Comparison of ENCODE assay signal across 17 cellular contexts in the genomic region with DNA sequence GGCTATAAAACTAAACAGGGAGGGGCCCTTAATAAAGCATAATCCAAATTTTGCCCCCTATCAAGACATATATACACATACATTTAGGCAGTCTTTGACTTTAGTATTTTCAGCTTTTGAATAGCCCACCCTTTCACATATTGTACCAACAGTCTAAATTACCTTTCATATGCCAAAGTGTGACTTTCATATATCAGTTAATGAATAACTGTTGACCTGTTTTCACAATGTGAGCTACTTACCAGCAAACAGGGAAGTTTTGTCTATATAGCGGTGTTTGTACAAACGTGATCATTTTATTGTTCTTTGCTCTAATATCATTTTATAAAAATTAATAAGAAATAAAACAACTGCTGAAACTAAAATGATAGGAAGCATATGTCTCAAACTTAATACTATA. TPM values are rescaled to one million over a fixed set of nuclear protein-coding genes. Genes with fewer than 3 reads are reported as not detected.
A peak's percentile ranks its signal among the peaks of the same experiment; 100 is the strongest.
DNase-seq lines count a peak whose midpoint lies in the region; ATAC-seq and FAIRE-seq lines count a peak whose summit lies in the region.
"Had no signal": no experiment of that assay in that cellular context is flagged by ENCODE, and none has a peak within 500 bp of the region (broad histone marks: within the 10 kb centered on the region; RNA-seq: fewer than 3 reads in every experiment).

No MANE protein-coding gene starts in this region.

- DNase-seq in left lobe of liver (ENCODE audit: low spot score): no peak
- no peak for DNase-seq in NCI-H2196 treated with DMSO at 0.1 percent for 48 hours (lab: John Stamatoyannopoulos, UW; ENCODE audit: unreplicated experiment)
- DNase-seq in NCI-H1105 (lab: John Stamatoyannopoulos, UW): no peak
- no peak for DNase-seq in left ventricle myocardium superior
- DNase-seq: 8988T; C1 segment of cervical spinal cord; Calu3; CD4-positive, alpha-beta memory T cell; COR-L47; DMS53; DMS79 treated with DMSO at 0.1 percent for 48 hours; GF-D8; HFFc6 had no signal

- FAIRE-seq in A204.1 (lab: Jason Lieb, UNC): peak; percentile 30
- FAIRE-seq: GM12892 had no signal

- peak; percentile 56 for ATAC-seq in GM18517 (IDR thresholded peaks at IDR 0.05; ENCODE audit: unreplicated experiment)
- ATAC-seq in left lobe of liver: peak; percentile 54
- no peak for ATAC-seq in left ventricle myocardium superior
- ATAC-seq: GM23338 had no signal

- intact Hi-C loops in left ventricle myocardium superior (cut with micrococcal nuclease): no loop called here

RNA-seq across cellular contexts. Expression of gene CEP152, which starts 28.0 kb away (rescaled TPM):
- total RNA-seq in left lobe of liver: 1.3 TPM
- total RNA-seq in left ventricle myocardium superior: 1.3 TPM
